Comparison of ENCODE assay signal across 1 cellular context in genomic region chr12:49707127-49707811, GRCh38.
A peak's percentile ranks its signal among the peaks of the same experiment; 100 is the strongest.
TF ChIP-seq lines count a peak whose summit lies in the region.

Gene FMNL3 (minus strand): TSS chr12:49707405. CDS start chr12:49707180, 225 bp downstream.

TF ChIP-seq in HepG2, 621 proteins besides CTCF, POLR2A, EP300 and RAD21 (continued from another document and continues in another):
- peak in 1 of 2 experiments; percentile 72; a peak in 2 of 4 replicates for TF ChIP-seq ATF4 (CRISPR knock-in tag; IDR thresholded peaks at IDR 0.05)
- TF ChIP-seq RNF2 (conservative IDR thresholded peaks at IDR 0.05; ENCODE audit: low read depth): peak; percentile 95
- no peak for TF ChIP-seq SNAPC5 (CRISPR knock-in tag; IDR thresholded peaks at IDR 0.05; ENCODE audit: borderline replicate concordance)
- TF ChIP-seq PRDM10 (CRISPR knock-in tag; IDR thresholded peaks at IDR 0.05; ENCODE audit: low read depth): no peak
- TF ChIP-seq SRSF1 (optimal IDR thresholded peaks at IDR 0.05; ENCODE audit: low read depth, low read length): no peak
- peak; percentile 76; the same call in 1 of the 2 replicates for TF ChIP-seq PRDM4 (CRISPR knock-in tag; IDR thresholded peaks at IDR 0.05; ENCODE audit: borderline replicate concordance)
- no peak for TF ChIP-seq AGO1 (IDR thresholded peaks at IDR 0.05; ENCODE audit: low read depth, low read length, poor library complexity, severe bottlenecking)
- peak; percentile 64; the same call in 1 of the 2 replicates for TF ChIP-seq ZNF224 (CRISPR knock-in tag; IDR thresholded peaks at IDR 0.05)
- no peak for TF ChIP-seq ZBTB8A (CRISPR knock-in tag; IDR thresholded peaks at IDR 0.05; ENCODE audit: borderline replicate concordance, low read depth)
- no peak for TF ChIP-seq ZNF326 (CRISPR knock-in tag; IDR thresholded peaks at IDR 0.05; ENCODE audit: borderline replicate concordance)
- peak; percentile 79; the same call in 1 of the 2 replicates for TF ChIP-seq ZBTB2 (CRISPR knock-in tag; IDR thresholded peaks at IDR 0.05; ENCODE audit: low read depth)
- TF ChIP-seq NKX3-1 (CRISPR knock-in tag; IDR thresholded peaks at IDR 0.05): 0 out of 2 replicates have a peak, but pooled peaks have one; percentile 36
- peak; percentile 57; the same call in 1 of the 2 replicates for TF ChIP-seq SOX5 (CRISPR knock-in tag; IDR thresholded peaks at IDR 0.05; ENCODE audit: borderline replicate concordance)
- no peak; the same call in 1 of the 2 replicates for TF ChIP-seq BRCA1 (CRISPR knock-in tag; IDR thresholded peaks at IDR 0.05)
- no peak for TF ChIP-seq NFIB (CRISPR knock-in tag; IDR thresholded peaks at IDR 0.05; ENCODE audit: borderline replicate concordance)
- no peak for TF ChIP-seq ZMYM2 (CRISPR knock-in tag; IDR thresholded peaks at IDR 0.05)
- no peak for TF ChIP-seq BATF2 (CRISPR knock-in tag; IDR thresholded peaks at IDR 0.05)
- 0 out of 2 replicates have a peak, but pooled peaks have one; percentile 64 for TF ChIP-seq ARID2 (CRISPR knock-in tag; IDR thresholded peaks at IDR 0.05; ENCODE audit: borderline replicate concordance)
- no peak for TF ChIP-seq ZNF44 (CRISPR knock-in tag; IDR thresholded peaks at IDR 0.05)
- TF ChIP-seq MXI1 (IDR thresholded peaks at IDR 0.05; ENCODE audit: borderline replicate concordance, low read depth, low read length): no peak; the same call in 2 of the 3 replicates
- peak; percentile 81 for TF ChIP-seq ZNF574 (CRISPR knock-in tag; IDR thresholded peaks at IDR 0.05)
- TF ChIP-seq SIX4 (CRISPR knock-in tag; IDR thresholded peaks at IDR 0.05): no peak
- no peak for TF ChIP-seq MBD4 (IDR thresholded peaks at IDR 0.05; ENCODE audit: borderline replicate concordance, low read length)
- no peak for TF ChIP-seq TRAFD1 (CRISPR knock-in tag; IDR thresholded peaks at IDR 0.05; ENCODE audit: borderline replicate concordance)
- TF ChIP-seq ZNF816 (CRISPR knock-in tag; IDR thresholded peaks at IDR 0.05; ENCODE audit: borderline replicate concordance): no peak; the same call in 1 of the 2 replicates
- peak; percentile 50; the same call in 1 of the 2 replicates for TF ChIP-seq CSRNP2 (CRISPR knock-in tag; conservative IDR thresholded peaks at IDR 0.05; ENCODE audit: low read depth)
- TF ChIP-seq ZNF431 (CRISPR knock-in tag; IDR thresholded peaks at IDR 0.05; ENCODE audit: borderline replicate concordance, low read depth): 0 out of 2 replicates have a peak, but pooled peaks have one; percentile 29
- no peak for TF ChIP-seq WIZ (CRISPR knock-in tag; IDR thresholded peaks at IDR 0.05)
- no peak for TF ChIP-seq UBTF (CRISPR knock-in tag; IDR thresholded peaks at IDR 0.05)
- 0 out of 2 replicates have a peak, but pooled peaks have one; percentile 40 for TF ChIP-seq ZNF567 (CRISPR knock-in tag; IDR thresholded peaks at IDR 0.05; ENCODE audit: borderline replicate concordance)
